Comparison of ENCODE assay signal across 1 cellular context in genomic region chr9:113558632-113559502, GRCh38.
TF ChIP-seq lines count a peak whose summit lies in the region.

No MANE protein-coding gene starts in this region.

TF ChIP-seq in K562, 482 proteins besides CTCF, POLR2A, EP300 and RAD21 (continued from another document):
- TF ChIP-seq CTBP1 (IDR thresholded peaks at IDR 0.05; ENCODE audit: borderline replicate concordance): peak; percentile 50; the same call in 1 of the 2 replicates
- no peak for TF ChIP-seq MYBL2 (IDR thresholded peaks at IDR 0.05; ENCODE audit: low read depth)
- TF ChIP-seq MYBL2 (CRISPR knock-in tag; IDR thresholded peaks at IDR 0.05; ENCODE audit: borderline replicate concordance): no peak
- no peak for TF ChIP-seq ZC3H11A (IDR thresholded peaks at IDR 0.05; ENCODE audit: low read depth, low read length)
- no peak for TF ChIP-seq HDAC2 (IDR thresholded peaks at IDR 0.05)
- no peak for TF ChIP-seq AFF4 (CRISPR knock-in tag; IDR thresholded peaks at IDR 0.05)
- no peak for TF ChIP-seq TARDBP (IDR thresholded peaks at IDR 0.05)
- TF ChIP-seq NFIC (IDR thresholded peaks at IDR 0.05): peak; percentile 88
- 0 out of 2 replicates have a peak, but pooled peaks have one; percentile 26 for TF ChIP-seq RERE (CRISPR knock-in tag; IDR thresholded peaks at IDR 0.05; ENCODE audit: borderline replicate concordance)
- TF ChIP-seq JUND (IDR thresholded peaks at IDR 0.05; ENCODE audit: borderline replicate concordance, low read depth, low read length): no peak
- no peak for TF ChIP-seq JUND (tag; IDR thresholded peaks at IDR 0.05; ENCODE audit: borderline replicate concordance, low read depth, low read length)
- no peak for TF ChIP-seq CREBBP (IDR thresholded peaks at IDR 0.05; ENCODE audit: low read depth, low read length)
- peak; percentile 92 for TF ChIP-seq ESRRA (IDR thresholded peaks at IDR 0.05; ENCODE audit: borderline replicate concordance, low read depth)
- TF ChIP-seq ZNF318 (IDR thresholded peaks at IDR 0.05; ENCODE audit: borderline replicate concordance in 1 of 2, low read depth in 1 of 2): no peak
- TF ChIP-seq NCOA2 (IDR thresholded peaks at IDR 0.05; ENCODE audit: partially characterized antibody in 2 of 2): no peak
- TF ChIP-seq ATF4 (CRISPR knock-in tag; IDR thresholded peaks at IDR 0.05): no peak
- TF ChIP-seq ZKSCAN8 (CRISPR knock-in tag; IDR thresholded peaks at IDR 0.05): no peak
- no peak for TF ChIP-seq ZNF444 (CRISPR knock-in tag; IDR thresholded peaks at IDR 0.05)
- TF ChIP-seq FOSL1 (tag; conservative IDR thresholded peaks at IDR 0.05): no peak
